ENCODE assay signal across 1 cellular context in the genomic region with DNA sequence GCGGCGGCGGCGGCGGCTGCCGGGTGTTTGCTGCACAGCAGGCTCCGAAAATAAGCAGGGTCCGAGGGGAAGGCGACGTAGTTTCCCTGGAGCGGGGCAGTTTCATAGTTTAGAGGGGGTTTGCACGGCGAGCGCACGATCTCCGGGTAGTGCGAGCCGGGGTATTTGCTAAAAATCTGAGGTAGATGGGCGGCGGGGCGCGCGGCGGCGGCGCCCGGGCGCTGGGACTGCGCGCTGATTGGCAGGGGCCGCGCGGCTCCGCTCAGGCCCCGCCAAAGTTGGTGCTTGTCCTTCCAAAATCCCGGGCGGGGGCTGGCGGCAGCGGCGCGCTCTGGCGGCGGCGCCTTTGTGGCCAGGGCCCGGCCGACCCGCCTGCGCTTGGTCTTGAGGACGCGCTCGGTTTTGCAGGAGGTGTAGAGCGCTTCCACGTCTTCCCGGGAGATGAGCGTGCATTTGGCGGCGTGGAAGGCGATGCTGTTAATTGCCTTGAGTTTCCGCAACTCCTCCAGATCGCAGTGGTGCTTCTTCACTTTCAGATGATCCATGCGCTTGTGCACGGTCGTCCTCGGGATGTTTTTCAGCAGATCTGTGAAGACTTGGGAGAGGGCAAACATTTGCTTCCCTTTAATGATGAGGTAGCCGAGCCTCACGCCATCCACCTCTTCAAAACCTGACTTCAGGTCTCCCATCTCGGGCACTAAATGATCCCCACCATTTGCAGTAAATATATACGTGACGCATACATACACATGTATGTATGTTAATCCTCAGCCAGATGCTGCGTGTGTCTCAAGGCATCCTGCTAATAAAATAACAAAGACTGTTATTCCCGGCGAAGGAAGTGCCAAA.
TF ChIP-seq lines count a peak whose summit lies in the region.

No MANE protein-coding gene starts in this region.

TF ChIP-seq in HepG2, 621 proteins besides CTCF, POLR2A, EP300 and RAD21 (continued from another document and continues in another):
- TF ChIP-seq, protein P1, sequence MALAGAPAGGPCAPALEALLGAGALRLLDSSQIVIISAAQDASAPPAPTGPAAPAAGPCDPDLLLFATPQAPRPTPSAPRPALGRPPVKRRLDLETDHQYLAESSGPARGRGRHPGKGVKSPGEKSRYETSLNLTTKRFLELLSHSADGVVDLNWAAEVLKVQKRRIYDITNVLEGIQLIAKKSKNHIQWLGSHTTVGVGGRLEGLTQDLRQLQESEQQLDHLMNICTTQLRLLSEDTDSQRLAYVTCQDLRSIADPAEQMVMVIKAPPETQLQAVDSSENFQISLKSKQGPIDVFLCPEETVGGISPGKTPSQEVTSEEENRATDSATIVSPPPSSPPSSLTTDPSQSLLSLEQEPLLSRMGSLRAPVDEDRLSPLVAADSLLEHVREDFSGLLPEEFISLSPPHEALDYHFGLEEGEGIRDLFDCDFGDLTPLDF (CRISPR knock-in tag; IDR thresholded peaks at IDR 0.05): peak; percentile 63
- TF ChIP-seq PAF1 (CRISPR knock-in tag; IDR thresholded peaks at IDR 0.05) (no peak), TAF1 (CRISPR knock-in tag; IDR thresholded peaks at IDR 0.05) (peak; percentile 54; the same call in 1 of the 2 replicates), CHD2 (IDR thresholded peaks at IDR 0.05; ENCODE audit: low read depth, low read length) (no peak), ZNF121 (CRISPR knock-in tag; IDR thresholded peaks at IDR 0.05) (no peak), MTF2 (CRISPR knock-in tag; IDR thresholded peaks at IDR 0.05; ENCODE audit: borderline replicate concordance) (no peak), ZFP37 (CRISPR knock-in tag; IDR thresholded peaks at IDR 0.05; ENCODE audit: borderline replicate concordance) (no peak), ZNF619 (CRISPR knock-in tag; IDR thresholded peaks at IDR 0.05) (no peak), SNAPC4 (CRISPR knock-in tag; IDR thresholded peaks at IDR 0.05) (no peak), ZNF777 (CRISPR knock-in tag; IDR thresholded peaks at IDR 0.05) (peak; percentile 68), SETDB1 (CRISPR knock-in tag; IDR thresholded peaks at IDR 0.05; ENCODE audit: borderline replicate concordance) (no peak), ZNF563 (CRISPR knock-in tag; IDR thresholded peaks at IDR 0.05) (no peak), ZNF12 (CRISPR knock-in tag; IDR thresholded peaks at IDR 0.05) (no peak), EEA1 (CRISPR knock-in tag; IDR thresholded peaks at IDR 0.05; ENCODE audit: borderline replicate concordance) (0 out of 2 replicates have a peak, but pooled peaks have one; percentile 76), ZIK1 (CRISPR knock-in tag; IDR thresholded peaks at IDR 0.05; ENCODE audit: borderline replicate concordance, low read depth) (0 out of 2 replicates have a peak, but pooled peaks have one; percentile 48), MEIS1 (CRISPR knock-in tag; IDR thresholded peaks at IDR 0.05; ENCODE audit: borderline replicate concordance) (no peak), LRRFIP1 (CRISPR knock-in tag; conservative IDR thresholded peaks at IDR 0.05) (no peak), THAP8 (CRISPR knock-in tag; IDR thresholded peaks at IDR 0.05; ENCODE audit: borderline replicate concordance) (no peak), REPIN1 (CRISPR knock-in tag; IDR thresholded peaks at IDR 0.05; ENCODE audit: borderline replicate concordance, low read depth) (no peak), ZNF232 (CRISPR knock-in tag; IDR thresholded peaks at IDR 0.05; ENCODE audit: borderline replicate concordance) (no peak), AHR (CRISPR knock-in tag; IDR thresholded peaks at IDR 0.05) (no peak), ZBTB10 (CRISPR knock-in tag; IDR thresholded peaks at IDR 0.05; ENCODE audit: borderline replicate concordance) (no peak), IRX3 (CRISPR knock-in tag; IDR thresholded peaks at IDR 0.05; ENCODE audit: borderline replicate concordance, low read depth) (no peak), TRIM24 (CRISPR knock-in tag; IDR thresholded peaks at IDR 0.05) (no peak), ZNF850 (CRISPR knock-in tag; conservative IDR thresholded peaks at IDR 0.05) (no peak), SIX4 (CRISPR knock-in tag; IDR thresholded peaks at IDR 0.05) (no peak), CREBL2 (CRISPR knock-in tag; IDR thresholded peaks at IDR 0.05; ENCODE audit: borderline replicate concordance) (no peak), MAF1 (CRISPR knock-in tag; IDR thresholded peaks at IDR 0.05; ENCODE audit: borderline replicate concordance) (no peak), ZNF234 (CRISPR knock-in tag; conservative IDR thresholded peaks at IDR 0.05) (no peak), ZNF781 (CRISPR knock-in tag; IDR thresholded peaks at IDR 0.05; ENCODE audit: borderline replicate concordance, not compliant biosample characterization) (no peak), ZNF354B (CRISPR knock-in tag; IDR thresholded peaks at IDR 0.05) (0 out of 2 replicates have a peak, but pooled peaks have one; percentile 34)
- TF ChIP-seq, protein P2, sequence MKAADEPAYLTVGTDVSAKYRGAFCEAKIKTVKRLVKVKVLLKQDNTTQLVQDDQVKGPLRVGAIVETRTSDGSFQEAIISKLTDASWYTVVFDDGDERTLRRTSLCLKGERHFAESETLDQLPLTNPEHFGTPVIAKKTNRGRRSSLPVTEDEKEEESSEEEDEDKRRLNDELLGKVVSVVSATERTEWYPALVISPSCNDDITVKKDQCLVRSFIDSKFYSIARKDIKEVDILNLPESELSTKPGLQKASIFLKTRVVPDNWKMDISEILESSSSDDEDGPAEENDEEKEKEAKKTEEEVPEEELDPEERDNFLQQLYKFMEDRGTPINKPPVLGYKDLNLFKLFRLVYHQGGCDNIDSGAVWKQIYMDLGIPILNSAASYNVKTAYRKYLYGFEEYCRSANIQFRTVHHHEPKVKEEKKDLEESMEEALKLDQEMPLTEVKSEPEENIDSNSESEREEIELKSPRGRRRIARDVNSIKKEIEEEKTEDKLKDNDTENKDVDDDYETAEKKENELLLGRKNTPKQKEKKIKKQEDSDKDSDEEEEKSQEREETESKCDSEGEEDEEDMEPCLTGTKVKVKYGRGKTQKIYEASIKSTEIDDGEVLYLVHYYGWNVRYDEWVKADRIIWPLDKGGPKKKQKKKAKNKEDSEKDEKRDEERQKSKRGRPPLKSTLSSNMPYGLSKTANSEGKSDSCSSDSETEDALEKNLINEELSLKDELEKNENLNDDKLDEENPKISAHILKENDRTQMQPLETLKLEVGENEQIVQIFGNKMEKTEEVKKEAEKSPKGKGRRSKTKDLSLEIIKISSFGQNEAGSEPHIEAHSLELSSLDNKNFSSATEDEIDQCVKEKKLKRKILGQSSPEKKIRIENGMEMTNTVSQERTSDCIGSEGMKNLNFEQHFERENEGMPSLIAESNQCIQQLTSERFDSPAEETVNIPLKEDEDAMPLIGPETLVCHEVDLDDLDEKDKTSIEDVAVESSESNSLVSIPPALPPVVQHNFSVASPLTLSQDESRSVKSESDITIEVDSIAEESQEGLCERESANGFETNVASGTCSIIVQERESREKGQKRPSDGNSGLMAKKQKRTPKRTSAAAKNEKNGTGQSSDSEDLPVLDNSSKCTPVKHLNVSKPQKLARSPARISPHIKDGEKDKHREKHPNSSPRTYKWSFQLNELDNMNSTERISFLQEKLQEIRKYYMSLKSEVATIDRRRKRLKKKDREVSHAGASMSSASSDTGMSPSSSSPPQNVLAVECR (CRISPR knock-in tag; IDR thresholded peaks at IDR 0.05; ENCODE audit: borderline replicate concordance): no peak; the same call in 1 of the 2 replicates
- TF ChIP-seq, protein P3, sequence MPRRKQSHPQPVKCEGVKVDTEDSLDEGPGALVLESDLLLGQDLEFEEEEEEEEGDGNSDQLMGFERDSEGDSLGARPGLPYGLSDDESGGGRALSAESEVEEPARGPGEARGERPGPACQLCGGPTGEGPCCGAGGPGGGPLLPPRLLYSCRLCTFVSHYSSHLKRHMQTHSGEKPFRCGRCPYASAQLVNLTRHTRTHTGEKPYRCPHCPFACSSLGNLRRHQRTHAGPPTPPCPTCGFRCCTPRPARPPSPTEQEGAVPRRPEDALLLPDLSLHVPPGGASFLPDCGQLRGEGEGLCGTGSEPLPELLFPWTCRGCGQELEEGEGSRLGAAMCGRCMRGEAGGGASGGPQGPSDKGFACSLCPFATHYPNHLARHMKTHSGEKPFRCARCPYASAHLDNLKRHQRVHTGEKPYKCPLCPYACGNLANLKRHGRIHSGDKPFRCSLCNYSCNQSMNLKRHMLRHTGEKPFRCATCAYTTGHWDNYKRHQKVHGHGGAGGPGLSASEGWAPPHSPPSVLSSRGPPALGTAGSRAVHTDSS (CRISPR knock-in tag; conservative IDR thresholded peaks at IDR 0.05): no peak
- TF ChIP-seq, protein P4, sequence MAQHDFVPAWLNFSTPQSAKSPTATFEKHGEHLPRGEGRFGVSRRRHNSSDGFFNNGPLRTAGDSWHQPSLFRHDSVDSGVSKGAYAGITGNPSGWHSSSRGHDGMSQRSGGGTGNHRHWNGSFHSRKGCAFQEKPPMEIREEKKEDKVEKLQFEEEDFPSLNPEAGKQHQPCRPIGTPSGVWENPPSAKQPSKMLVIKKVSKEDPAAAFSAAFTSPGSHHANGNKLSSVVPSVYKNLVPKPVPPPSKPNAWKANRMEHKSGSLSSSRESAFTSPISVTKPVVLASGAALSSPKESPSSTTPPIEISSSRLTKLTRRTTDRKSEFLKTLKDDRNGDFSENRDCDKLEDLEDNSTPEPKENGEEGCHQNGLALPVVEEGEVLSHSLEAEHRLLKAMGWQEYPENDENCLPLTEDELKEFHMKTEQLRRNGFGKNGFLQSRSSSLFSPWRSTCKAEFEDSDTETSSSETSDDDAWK (CRISPR knock-in tag; IDR thresholded peaks at IDR 0.05): no peak
